Comparison of ENCODE assay signal across 1 cellular context in genomic region chr9:35845824-35846771, GRCh38.
A peak's percentile ranks its signal among the peaks of the same experiment; 100 is the strongest.
TF ChIP-seq lines count a peak whose summit lies in the region.

No MANE protein-coding gene starts in this region.

TF ChIP-seq in WTC11, 78 proteins besides CTCF, POLR2A, EP300 and RAD21 (continued from another document):
- TF ChIP-seq ZNF532 (CRISPR knock-in tag; IDR thresholded peaks at IDR 0.05; ENCODE audit: borderline replicate concordance) (no peak), PRDM15 (CRISPR knock-in tag; IDR thresholded peaks at IDR 0.05) (peak; percentile 48; the same call in 1 of the 2 replicates), ATF6 (CRISPR knock-in tag; IDR thresholded peaks at IDR 0.05) (no peak), FOXK1 (CRISPR knock-in tag; IDR thresholded peaks at IDR 0.05) (no peak; the same call in 1 of the 2 replicates), ZNF281 (CRISPR knock-in tag; IDR thresholded peaks at IDR 0.05) (no peak), TEAD4 (CRISPR knock-in tag; IDR thresholded peaks at IDR 0.05) (no peak), ELF4 (CRISPR knock-in tag; IDR thresholded peaks at IDR 0.05; ENCODE audit: low read depth) (no peak), IRF2 (CRISPR knock-in tag; IDR thresholded peaks at IDR 0.05; ENCODE audit: borderline replicate concordance, low read depth) (no peak), JUN (CRISPR knock-in tag; IDR thresholded peaks at IDR 0.05) (no peak), HMGA2 (CRISPR knock-in tag; IDR thresholded peaks at IDR 0.05) (no peak), FOXJ3 (CRISPR knock-in tag; IDR thresholded peaks at IDR 0.05; ENCODE audit: borderline replicate concordance) (no peak), CBFB (CRISPR knock-in tag; IDR thresholded peaks at IDR 0.05; ENCODE audit: low read depth) (no peak), CDX4 (CRISPR knock-in tag; IDR thresholded peaks at IDR 0.05; ENCODE audit: borderline replicate concordance) (no peak), ARID4B (CRISPR knock-in tag; IDR thresholded peaks at IDR 0.05; ENCODE audit: borderline replicate concordance) (no peak), ZNF416 (CRISPR knock-in tag; IDR thresholded peaks at IDR 0.05) (no peak), ZNF425 (CRISPR knock-in tag; conservative IDR thresholded peaks at IDR 0.05) (no peak), ATF3 (CRISPR knock-in tag; conservative IDR thresholded peaks at IDR 0.05) (no peak), TP53 (CRISPR knock-in tag; IDR thresholded peaks at IDR 0.05) (0 out of 2 replicates have a peak, but pooled peaks have one; percentile 32)
